1 cellular context compared by ENCODE assay signal in genomic region chr16:27169511-27170071, GRCh38.
TF ChIP-seq lines count a peak whose summit lies in the region.

No MANE protein-coding gene starts in this region.

TF ChIP-seq in HepG2, 621 proteins besides CTCF, POLR2A, EP300 and RAD21 (continued from another document):
- TF ChIP-seq PAXIP1 (CRISPR knock-in tag; conservative IDR thresholded peaks at IDR 0.05) (no peak), STAG1 (CRISPR knock-in tag; IDR thresholded peaks at IDR 0.05) (peak; percentile 41; the same call in 1 of the 2 replicates), NR1H2 (CRISPR knock-in tag; IDR thresholded peaks at IDR 0.05; ENCODE audit: borderline replicate concordance, low read depth) (no peak), FIP1L1 (IDR thresholded peaks at IDR 0.05; ENCODE audit: borderline replicate concordance, insufficient read depth, low read depth, low read length) (no peak), MBNL3 (CRISPR knock-in tag; conservative IDR thresholded peaks at IDR 0.05) (no peak), FOXC1 (CRISPR knock-in tag; IDR thresholded peaks at IDR 0.05; ENCODE audit: borderline replicate concordance) (no peak), HCFC1 (IDR thresholded peaks at IDR 0.05; ENCODE audit: low read depth, low read length) (no peak), ZNF616 (CRISPR knock-in tag; IDR thresholded peaks at IDR 0.05; ENCODE audit: low read depth) (no peak), SIX1 (CRISPR knock-in tag; IDR thresholded peaks at IDR 0.05; ENCODE audit: borderline replicate concordance) (no peak), DNMT1 (CRISPR knock-in tag; IDR thresholded peaks at IDR 0.05) (no peak), ZNF367 (CRISPR knock-in tag; IDR thresholded peaks at IDR 0.05; ENCODE audit: borderline replicate concordance) (no peak), ASH2L (IDR thresholded peaks at IDR 0.05; ENCODE audit: insufficient read length, low read depth, low read length) (no peak), HNRNPK (IDR thresholded peaks at IDR 0.05; ENCODE audit: low read depth, low read length, poor library complexity, severe bottlenecking) (peak; percentile 92), ZBTB3 (CRISPR knock-in tag; IDR thresholded peaks at IDR 0.05; ENCODE audit: borderline replicate concordance, low read depth) (no peak), ZNF660 (CRISPR knock-in tag; IDR thresholded peaks at IDR 0.05; ENCODE audit: borderline replicate concordance, low read depth) (no peak), ZBTB44 (CRISPR knock-in tag; IDR thresholded peaks at IDR 0.05) (no peak), SMC3 (IDR thresholded peaks at IDR 0.05; ENCODE audit: low read length) (peak; percentile 24; the same call in 1 of the 2 replicates), ZBTB33 (CRISPR knock-in tag; IDR thresholded peaks at IDR 0.05) (no peak), SMAD1 (CRISPR knock-in tag; IDR thresholded peaks at IDR 0.05; ENCODE audit: borderline replicate concordance, low read depth) (no peak), GABPA (IDR thresholded peaks at IDR 0.05; ENCODE audit: low read depth, low read length) (no peak), GABPA (CRISPR knock-in tag; IDR thresholded peaks at IDR 0.05; ENCODE audit: low read depth) (no peak), KLF15 (CRISPR knock-in tag; IDR thresholded peaks at IDR 0.05; ENCODE audit: borderline replicate concordance) (no peak), ZSCAN9 (CRISPR knock-in tag; IDR thresholded peaks at IDR 0.05; ENCODE audit: borderline replicate concordance) (no peak), ZNF276 (CRISPR knock-in tag; IDR thresholded peaks at IDR 0.05; ENCODE audit: low read depth) (no peak), ZMYM3 (CRISPR knock-in tag; IDR thresholded peaks at IDR 0.05) (0 out of 2 replicates have a peak, but pooled peaks have one; percentile 32), CEBPG (CRISPR knock-in tag; IDR thresholded peaks at IDR 0.05) (no peak), PCBP2 (optimal IDR thresholded peaks at IDR 0.05; ENCODE audit: low read depth, low read length, poor library complexity, severe bottlenecking) (peak; percentile 94), ZNF180 (CRISPR knock-in tag; IDR thresholded peaks at IDR 0.05; ENCODE audit: borderline replicate concordance, low read depth) (no peak), HNRNPH1 (optimal IDR thresholded peaks at IDR 0.05; ENCODE audit: low read depth, low read length) (no peak), TRIM22 (IDR thresholded peaks at IDR 0.05) (no peak), CHCHD3 (CRISPR knock-in tag; IDR thresholded peaks at IDR 0.05) (no peak), PCBP1 (IDR thresholded peaks at IDR 0.05; ENCODE audit: borderline replicate concordance, low read depth, low read length) (0 out of 2 replicates have a peak, but pooled peaks have one; percentile 82), ETV5 (CRISPR knock-in tag; IDR thresholded peaks at IDR 0.05; ENCODE audit: borderline replicate concordance) (no peak)
